Comparison of ENCODE assay signal across 9 cellular contexts in the genomic region with DNA sequence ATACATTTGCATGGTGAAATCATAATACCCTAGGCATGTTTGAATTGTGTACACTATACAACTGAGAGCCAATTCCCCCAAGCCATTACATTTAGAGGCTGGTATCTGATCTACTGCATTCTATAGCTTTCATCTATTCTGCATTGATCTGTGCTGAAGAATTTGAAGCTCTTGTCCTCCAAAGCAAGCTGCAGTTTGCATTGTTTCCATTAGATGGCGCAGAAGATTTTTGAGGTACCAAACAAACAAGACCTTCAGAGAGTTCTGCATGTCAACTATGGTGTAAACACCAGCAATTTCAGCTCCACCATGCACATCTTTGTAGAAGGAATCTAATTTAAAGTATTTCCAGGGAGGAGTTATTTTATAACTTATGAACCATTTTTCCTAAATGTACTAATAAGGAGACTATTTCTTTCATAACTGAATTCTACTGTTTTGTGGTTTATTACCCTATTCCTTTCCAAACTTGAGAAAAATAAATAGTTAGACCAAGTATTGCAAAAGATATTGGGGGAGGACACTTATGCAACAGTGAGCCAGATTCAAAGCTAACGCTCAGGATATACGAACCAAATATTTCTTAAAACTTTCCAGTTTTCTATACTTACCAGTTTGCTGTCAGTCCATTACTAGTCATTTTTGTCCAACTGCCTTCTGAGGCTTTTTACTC.
DNase-seq lines count a peak whose midpoint lies in the region; TF ChIP-seq lines count a peak whose summit lies in the region.
"Had no signal": no experiment of that assay in that cellular context is flagged by ENCODE, and none has a peak within 500 bp of the region (broad histone marks: within the 10 kb centered on the region; RNA-seq: fewer than 3 reads in every experiment).

No MANE protein-coding gene starts in this region.

- H3K4me2 ChIP-seq in GM23248 (ENCODE audit: unreplicated experiment) (peak overlapping the region; percentile 2), smooth muscle cell (no peak overlapping the region)

- H3K79me2 ChIP-seq in GM23248 (ENCODE audit: insufficient read depth) (no peaks in the 10 kb centered on the region), smooth muscle cell (ENCODE audit: low read depth) (no peaks in the 10 kb centered on the region)

- WGBS in GM23248 (ENCODE audit: low coverage in 1 of 2, low lambda C conversion rate in 2 of 2, missing lambda C conversion rate in 2 of 2), 2 experiments: 1% methylated on average over 3 of the region's 3 CpGs
- WGBS in smooth muscle cell (ENCODE audit: low lambda C conversion rate): 53% methylated on average over 3 of the region's 3 CpGs

- in situ Hi-C loops in GM23248 (cut with MboI): loop anchor here (25.0 kb wide), 1 partner anchor 829 kb away; no protein-coding TSS in a partner anchor

- H3K36me3 ChIP-seq in GM23248 (ENCODE audit: low read depth): no peaks in the 10 kb centered on the region
- H3K36me3 ChIP-seq in SJSA1: no peaks in the 10 kb centered on the region
- H3K36me3 ChIP-seq in ascending aorta: no peaks in the 10 kb centered on the region
- H3K36me3 ChIP-seq in smooth muscle cell (ENCODE audit: low read depth): no peaks in the 10 kb centered on the region
- H3K36me3 ChIP-seq: ovary had no signal

- DNase-seq in NCI-H2081 (lab: John Stamatoyannopoulos, UW) (peak; percentile 50 to 74), NCI-H2081 treated with DMSO at 0.1 percent for 48 hours (lab: John Stamatoyannopoulos, UW) (no peak), GM23248 (peak; percentile 72), SJSA1 (ENCODE audit: low read depth in 1 of 2, low spot score in 2 of 2) (peak; percentile 19 to 47), ascending aorta (ENCODE audit: low spot score in 2 of 2) (no peak), hippocampal formation (lab: John Stamatoyannopoulos, UW) (peak; percentile 36 to 73), smooth muscle cell (lab: John Stamatoyannopoulos, UW; ENCODE audit: unreplicated experiment) (no peak)

- no peak overlapping the region for H3K4me3 ChIP-seq in GM23248
- H3K4me3 ChIP-seq in SJSA1: no peak overlapping the region
- no peak overlapping the region for H3K4me3 ChIP-seq in ascending aorta
- H3K4me3 ChIP-seq in smooth muscle cell: no peak overlapping the region
- H3K4me3 ChIP-seq: ovary had no signal

- no peak overlapping the region for H3K9ac ChIP-seq in GM23248
- H3K9ac ChIP-seq in smooth muscle cell (ENCODE audit: low read depth): no peak overlapping the region

- H3K27ac ChIP-seq in GM23248 (no peak overlapping the region), SJSA1 (no peak overlapping the region), ascending aorta (no peak overlapping the region), smooth muscle cell (ENCODE audit: low read depth) (no peak overlapping the region)
- H3K27ac ChIP-seq: ovary had no signal

- intact Hi-C loops in ascending aorta (cut with DNase I): no loop called here

- H3K27me3 ChIP-seq in GM23248 (replicated peaks; ENCODE audit: insufficient read depth): no peaks in the 10 kb centered on the region
- no peaks in the 10 kb centered on the region for H3K27me3 ChIP-seq in SJSA1 (replicated peaks)
- H3K27me3 ChIP-seq in ascending aorta: no peaks in the 10 kb centered on the region
- no peaks in the 10 kb centered on the region for H3K27me3 ChIP-seq in smooth muscle cell (ENCODE audit: low read depth)
- H3K27me3 ChIP-seq: ovary had no signal

- H3F3A ChIP-seq in GM23248 (ENCODE audit: insufficient read depth) (peaks cover 13% of the 10 kb centered on the region; the same call in 1 of the 2 replicates), smooth muscle cell (ENCODE audit: low read depth) (no peaks in the 10 kb centered on the region)

- H2AFZ ChIP-seq in GM23248 (peak overlapping the region; percentile 36), smooth muscle cell (ENCODE audit: low read depth) (no peak overlapping the region)

- no peaks in the 10 kb centered on the region for H3K9me2 ChIP-seq in GM23248 (ENCODE audit: insufficient read depth)

- peak; percentile 90 for TF ChIP-seq CTCF in LNCAP (IDR thresholded peaks at IDR 0.05)
- TF ChIP-seq CTCF in ascending aorta (IDR thresholded peaks at IDR 0.05): peak in 2 of 3 experiments; percentile 49 to 52
- peak; percentile 97 for TF ChIP-seq CTCF in smooth muscle cell (IDR thresholded peaks at IDR 0.05; ENCODE audit: borderline replicate concordance, insufficient read depth, poor library complexity, severe bottlenecking)

- H3K4me1 ChIP-seq in GM23248 (ENCODE audit: insufficient read depth) (peaks cover 25% of the 10 kb centered on the region), SJSA1 (replicated peaks) (no peaks in the 10 kb centered on the region), ascending aorta (no peaks in the 10 kb centered on the region), smooth muscle cell (ENCODE audit: low read depth) (no peaks in the 10 kb centered on the region)

- H4K20me1 ChIP-seq in GM23248 (ENCODE audit: insufficient read depth) (no peaks in the 10 kb centered on the region), smooth muscle cell (ENCODE audit: low read depth) (no peaks in the 10 kb centered on the region)

- H3K9me3 ChIP-seq in GM23248 (ENCODE audit: low read depth) (no peaks in the 10 kb centered on the region), SJSA1 (replicated peaks) (no peaks in the 10 kb centered on the region), ascending aorta (no peaks in the 10 kb centered on the region), smooth muscle cell (replicated peaks; ENCODE audit: low read depth) (no peaks in the 10 kb centered on the region)
- H3K9me3 ChIP-seq: ovary had no signal

Comparison
In these comparisons a context has a peak if more than half of its experiments do, and no peak if none do; other contexts are left out.
1. DNase-seq: peak in NCI-H2081 (2 of 2), GM23248 (single experiment), SJSA1 (2 of 2) and hippocampal formation (2 of 2); none in NCI-H2081 treated with DMSO at 0.1 percent for 48 hours (single experiment), ascending aorta (0 of 2) and smooth muscle cell (single experiment).
2. Peak in every context shown above with its lines, with median percentiles within 50 percentile points of each other: CTCF ChIP-seq.